In genomic region chr2:176152350-176153181, GRCh38 we compare ENCODE assay signal across 20 cellular contexts. TPM values are rescaled to one million over a fixed set of nuclear protein-coding genes. Genes with fewer than 3 reads are reported as not detected.
DNase-seq lines count a peak whose midpoint lies in the region; ATAC-seq and TF ChIP-seq lines count a peak whose summit lies in the region.
"Had no signal": no experiment of that assay in that cellular context is flagged by ENCODE, and none has a peak within 500 bp of the region (broad histone marks: within the 10 kb centered on the region; RNA-seq: fewer than 3 reads in every experiment).

No MANE protein-coding gene starts in this region.

- no peak overlapping the region for H3K9ac ChIP-seq in duodenal mucosa (ENCODE audit: low read depth in 1 of 2, low read length in 2 of 2)
- H3K9ac ChIP-seq: neural progenitor cell had no signal

- no peak for ATAC-seq in Right ventricle myocardium inferior
- ATAC-seq in aorta (ENCODE audit: low FRiP score), result peak; percentile 14
- ATAC-seq in HG02763 (IDR thresholded peaks at IDR 0.05; ENCODE audit: unreplicated experiment), result no peak
- ATAC-seq: activated T-helper 17 cell treated with anti-CD3 and anti-CD28 coated beads, Interleukin-2, amount 50 U/mL, for 72 hours; T-helper 17 cell had no signal

- H3K36me3 ChIP-seq in left ventricle myocardium inferior, result no peaks in the 10 kb centered on the region
- no peaks in the 10 kb centered on the region for H3K36me3 ChIP-seq in duodenal mucosa (ENCODE audit: control insufficient read depth in 1 of 2, insufficient read depth in 2 of 2, low read length in 2 of 2)
- H3K36me3 ChIP-seq in aorta (ENCODE audit: control insufficient read depth in 1 of 2, insufficient read depth in 2 of 2, low read length in 1 of 2), result no peaks in the 10 kb centered on the region
- H3K36me3 ChIP-seq: neural progenitor cell, vagina had no signal

- H3K4me1 ChIP-seq in left ventricle myocardium inferior, result peaks cover 21% of the 10 kb centered on the region
- H3K4me1 ChIP-seq in duodenal mucosa (ENCODE audit: control insufficient read depth in 1 of 2, insufficient read depth in 2 of 2, low read length in 2 of 2), result no peaks in the 10 kb centered on the region
- no peaks in the 10 kb centered on the region for H3K4me1 ChIP-seq in aorta (ENCODE audit: control insufficient read depth in 1 of 2, insufficient read depth in 2 of 2, low read length in 2 of 2)
- H3K4me1 ChIP-seq: adrenal gland, neural progenitor cell had no signal

- WGBS in aorta, 2 donors, result 62 to 81% methylated on average over 48 of the region's 48 CpGs

- peak overlapping the region; percentile 2 for H3K4me3 ChIP-seq in left ventricle myocardium inferior
- H3K4me3 ChIP-seq in duodenal mucosa (ENCODE audit: low read depth in 1 of 2, low read length in 2 of 2), result no peak overlapping the region
- no peak overlapping the region for H3K4me3 ChIP-seq in aorta (ENCODE audit: low read length in 2 of 2)
- H3K4me3 ChIP-seq: adrenal gland, neural progenitor cell, vagina had no signal

- no peak for TF ChIP-seq CTCF in left ventricle myocardium inferior (IDR thresholded peaks at IDR 0.05; ENCODE audit: borderline replicate concordance)

- intact Hi-C loops in left ventricle myocardium inferior (cut with micrococcal nuclease), result no loop called here
- intact Hi-C loops in Right ventricle myocardium inferior (cut with DNase I), result no loop called here
- intact Hi-C loops in aorta (cut with DNase I), result no loop called here

- H3K9me3 ChIP-seq in left ventricle myocardium inferior (replicated peaks) (no peaks in the 10 kb centered on the region), duodenal mucosa (ENCODE audit: control insufficient read depth in 1 of 2, low read length in 2 of 2) (no peaks in the 10 kb centered on the region), aorta (ENCODE audit: control insufficient read depth, low read length) (no peaks in the 10 kb centered on the region)
- H3K9me3 ChIP-seq: adrenal gland, vagina had no signal

- no peak overlapping the region for H3K27ac ChIP-seq in left ventricle myocardium inferior (replicated peaks)
- H3K27ac ChIP-seq in duodenal mucosa (ENCODE audit: low read depth, low read length), result peak overlapping the region; percentile 20
- no peak overlapping the region for H3K27ac ChIP-seq in aorta (ENCODE audit: low read depth in 1 of 2, low read length in 2 of 2)
- H3K27ac ChIP-seq: adrenal gland, neural progenitor cell, vagina had no signal

- peaks cover 100% of the 10 kb centered on the region for H3K27me3 ChIP-seq in left ventricle myocardium inferior (ENCODE audit: low read depth)
- H3K27me3 ChIP-seq in duodenal mucosa (ENCODE audit: control insufficient read depth in 1 of 2, insufficient read depth in 2 of 2, low read length in 2 of 2), result peaks cover 87 to 94% of the 10 kb centered on the region in 2 donors
- H3K27me3 ChIP-seq in aorta (ENCODE audit: control insufficient read depth in 1 of 2, insufficient read depth in 2 of 2, low read length in 1 of 2), result no peaks in the 10 kb centered on the region
- H3K27me3 ChIP-seq: adrenal gland had no signal

- DNase-seq in left ventricle myocardium inferior (no peak), Right ventricle myocardium inferior (ENCODE audit: missing footprints) (no peak), mesenteric fat pad (ENCODE audit: low spot score) (peak; percentile 80), aorta (peak in 1 of 2 donors; percentile 66), NCI-H1694 treated with DMSO at 0.1 percent for 48 hours (lab: John Stamatoyannopoulos, UW) (no peak), SW 1271 (lab: John Stamatoyannopoulos, UW) (no peak)
- DNase-seq: activated CD4-positive, CD25-positive, alpha-beta regulatory T cell; mammary epithelial cell; NCI-H187 treated with DMSO at 0.1 percent for 48 hours; NCI-H446 treated with DMSO at 0.1 percent for 48 hours; SHP77 treated with DMSO at 0.1 percent for 48 hours; T-helper 17 cell had no signal

RNA-seq across cellular contexts. Expression of gene HOXD4, which starts 1.2 kb away (rescaled TPM):
- total RNA-seq in left ventricle myocardium inferior (not detected), Right ventricle myocardium inferior (not detected), mesenteric fat pad (4.1 TPM), aorta (1 to 10 TPM; 7.7 to 9.8 TPM)
- polyA plus RNA-seq in aorta, result 1 to 10 TPM in 1 of 2 donors, not detected in 1; 7.7 TPM
- total RNA-seq: activated T-helper 17 cell treated with anti-CD3 and anti-CD28 coated beads, Interleukin-2, amount 50 U/mL, for 72 hours; cerebellum; mammary epithelial cell; T-helper 17 cell had no signal
- polyA plus RNA-seq: mammary epithelial cell had no signal

RNA-seq across cellular contexts. Expression of gene HOXD3, which starts 4.5 kb away (rescaled TPM):
- total RNA-seq in left ventricle myocardium inferior (not detected), Right ventricle myocardium inferior (0.30 TPM), mesenteric fat pad (5.3 TPM), aorta (10 to 100 TPM in 1 of 2 donors, 1 to 10 TPM in 1; 9.8 to 13.4 TPM)
- 1 to 10 TPM; 1.5 to 2.3 TPM for polyA plus RNA-seq in aorta
- total RNA-seq: activated T-helper 17 cell treated with anti-CD3 and anti-CD28 coated beads, Interleukin-2, amount 50 U/mL, for 72 hours; cerebellum; mammary epithelial cell; T-helper 17 cell had no signal
- polyA plus RNA-seq: mammary epithelial cell had no signal

RNA-seq across cellular contexts. Expression of gene HOXD8, which starts 23.1 kb away (rescaled TPM):
- total RNA-seq in left ventricle myocardium inferior, result 0.14 TPM
- total RNA-seq in Right ventricle myocardium inferior, result 0.16 TPM
- total RNA-seq in mesenteric fat pad, result 13.3 TPM
- total RNA-seq in aorta, result 10 to 100 TPM; 11.5 to 14.4 TPM
- 1 to 10 TPM; 2.5 to 7.3 TPM for polyA plus RNA-seq in aorta
- total RNA-seq: activated T-helper 17 cell treated with anti-CD3 and anti-CD28 coated beads, Interleukin-2, amount 50 U/mL, for 72 hours; cerebellum; T-helper 17 cell had no signal
- polyA plus RNA-seq: mammary epithelial cell had no signal

RNA-seq across cellular contexts. Expression of gene HOXD9, which starts 30.0 kb away (rescaled TPM):
- total RNA-seq in left ventricle myocardium inferior, result 0.16 TPM
- total RNA-seq in Right ventricle myocardium inferior, result not detected
- 6.1 TPM for total RNA-seq in mesenteric fat pad
- total RNA-seq in aorta, result 1 to 10 TPM; 1.8 to 2.3 TPM
- under 1 TPM in 1 of 2 donors, not detected in 1; 0.08 TPM for polyA plus RNA-seq in aorta
- total RNA-seq: activated T-helper 17 cell treated with anti-CD3 and anti-CD28 coated beads, Interleukin-2, amount 50 U/mL, for 72 hours; cerebellum; mammary epithelial cell; T-helper 17 cell had no signal
- polyA plus RNA-seq: mammary epithelial cell had no signal

RNA-seq across cellular contexts. Expression of gene HOXD1, which starts 35.9 kb away (rescaled TPM):
- total RNA-seq in left ventricle myocardium inferior, result not detected
- not detected for total RNA-seq in Right ventricle myocardium inferior
- 1.1 TPM for total RNA-seq in mesenteric fat pad
- total RNA-seq in aorta, result 1 to 10 TPM; 1.1 to 2.2 TPM
- polyA plus RNA-seq in aorta, result 1 to 10 TPM in 1 of 2 donors, under 1 TPM in 1; 0.31 to 1.0 TPM
- total RNA-seq: activated T-helper 17 cell treated with anti-CD3 and anti-CD28 coated beads, Interleukin-2, amount 50 U/mL, for 72 hours; cerebellum; M059J; mammary epithelial cell; T-helper 17 cell had no signal
- polyA plus RNA-seq: mammary epithelial cell had no signal

Comparison
In these comparisons a context has a peak if more than half of its experiments do, and no peak if none do; other contexts are left out.
1. RNA of gene HOXD8, which starts 23.1 kb away (total RNA-seq): 11.5 to 14.4 TPM in aorta and 13.3 TPM in mesenteric fat pad (single experiment); 0.16 TPM in Right ventricle myocardium inferior (single experiment) and 0.14 TPM in left ventricle myocardium inferior (single experiment); every median in the first group is over 10 times any median in the second.